In the genomic region with DNA sequence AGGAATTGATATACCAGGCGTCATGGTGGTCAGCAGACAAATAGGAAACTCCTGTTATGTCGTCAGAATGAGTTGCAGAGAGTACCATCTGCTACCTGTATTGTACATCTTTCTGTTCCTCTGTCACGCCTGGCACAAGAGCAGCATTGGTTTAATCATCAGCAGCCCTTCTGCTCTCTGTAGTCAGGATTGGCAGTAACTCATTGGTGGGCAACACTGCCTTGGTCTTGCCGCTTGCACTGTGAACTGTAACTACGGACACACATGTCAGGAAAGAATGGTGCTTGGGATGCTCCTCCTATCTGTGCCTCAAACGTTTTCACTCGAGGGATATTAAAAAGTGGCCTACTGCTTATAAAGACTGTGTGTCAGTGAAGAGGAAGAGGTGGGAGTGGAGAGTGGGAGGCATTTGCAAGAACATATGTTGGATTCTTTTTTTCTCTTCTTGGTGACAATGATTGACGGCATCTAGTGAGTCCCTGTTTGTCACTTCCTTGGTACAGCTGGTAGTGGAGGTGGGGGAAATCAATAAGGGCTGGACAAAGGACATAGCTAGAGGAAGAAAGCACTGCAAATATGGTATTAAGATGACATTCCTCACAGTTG, we compare ENCODE assay signal across 1 cellular context.
TF ChIP-seq lines count a peak whose summit lies in the region.

No MANE protein-coding gene starts in this region.

TF ChIP-seq in GM12878, 131 proteins besides CTCF, POLR2A, EP300 and RAD21 (continued from another document):
- TF ChIP-seq ATF7 (IDR thresholded peaks at IDR 0.05; ENCODE audit: low read depth) = 0 out of 2 replicates have a peak, but pooled peaks have one; percentile 35
- TF ChIP-seq, protein P1, sequence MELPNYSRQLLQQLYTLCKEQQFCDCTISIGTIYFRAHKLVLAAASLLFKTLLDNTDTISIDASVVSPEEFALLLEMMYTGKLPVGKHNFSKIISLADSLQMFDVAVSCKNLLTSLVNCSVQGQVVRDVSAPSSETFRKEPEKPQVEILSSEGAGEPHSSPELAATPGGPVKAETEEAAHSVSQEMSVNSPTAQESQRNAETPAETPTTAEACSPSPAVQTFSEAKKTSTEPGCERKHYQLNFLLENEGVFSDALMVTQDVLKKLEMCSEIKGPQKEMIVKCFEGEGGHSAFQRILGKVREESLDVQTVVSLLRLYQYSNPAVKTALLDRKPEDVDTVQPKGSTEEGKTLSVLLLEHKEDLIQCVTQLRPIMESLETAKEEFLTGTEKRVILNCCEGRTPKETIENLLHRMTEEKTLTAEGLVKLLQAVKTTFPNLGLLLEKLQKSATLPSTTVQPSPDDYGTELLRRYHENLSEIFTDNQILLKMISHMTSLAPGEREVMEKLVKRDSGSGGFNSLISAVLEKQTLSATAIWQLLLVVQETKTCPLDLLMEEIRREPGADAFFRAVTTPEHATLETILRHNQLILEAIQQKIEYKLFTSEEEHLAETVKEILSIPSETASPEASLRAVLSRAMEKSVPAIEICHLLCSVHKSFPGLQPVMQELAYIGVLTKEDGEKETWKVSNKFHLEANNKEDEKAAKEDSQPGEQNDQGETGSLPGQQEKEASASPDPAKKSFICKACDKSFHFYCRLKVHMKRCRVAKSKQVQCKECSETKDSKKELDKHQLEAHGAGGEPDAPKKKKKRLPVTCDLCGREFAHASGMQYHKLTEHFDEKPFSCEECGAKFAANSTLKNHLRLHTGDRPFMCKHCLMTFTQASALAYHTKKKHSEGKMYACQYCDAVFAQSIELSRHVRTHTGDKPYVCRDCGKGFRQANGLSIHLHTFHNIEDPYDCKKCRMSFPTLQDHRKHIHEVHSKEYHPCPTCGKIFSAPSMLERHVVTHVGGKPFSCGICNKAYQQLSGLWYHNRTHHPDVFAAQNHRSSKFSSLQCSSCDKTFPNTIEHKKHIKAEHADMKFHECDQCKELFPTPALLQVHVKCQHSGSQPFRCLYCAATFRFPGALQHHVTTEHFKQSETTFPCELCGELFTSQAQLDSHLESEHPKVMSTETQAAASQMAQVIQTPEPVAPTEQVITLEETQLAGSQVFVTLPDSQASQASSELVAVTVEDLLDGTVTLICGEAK (IDR thresholded peaks at IDR 0.05; ENCODE audit: borderline replicate concordance) = no peak
- TF ChIP-seq, protein P2, sequence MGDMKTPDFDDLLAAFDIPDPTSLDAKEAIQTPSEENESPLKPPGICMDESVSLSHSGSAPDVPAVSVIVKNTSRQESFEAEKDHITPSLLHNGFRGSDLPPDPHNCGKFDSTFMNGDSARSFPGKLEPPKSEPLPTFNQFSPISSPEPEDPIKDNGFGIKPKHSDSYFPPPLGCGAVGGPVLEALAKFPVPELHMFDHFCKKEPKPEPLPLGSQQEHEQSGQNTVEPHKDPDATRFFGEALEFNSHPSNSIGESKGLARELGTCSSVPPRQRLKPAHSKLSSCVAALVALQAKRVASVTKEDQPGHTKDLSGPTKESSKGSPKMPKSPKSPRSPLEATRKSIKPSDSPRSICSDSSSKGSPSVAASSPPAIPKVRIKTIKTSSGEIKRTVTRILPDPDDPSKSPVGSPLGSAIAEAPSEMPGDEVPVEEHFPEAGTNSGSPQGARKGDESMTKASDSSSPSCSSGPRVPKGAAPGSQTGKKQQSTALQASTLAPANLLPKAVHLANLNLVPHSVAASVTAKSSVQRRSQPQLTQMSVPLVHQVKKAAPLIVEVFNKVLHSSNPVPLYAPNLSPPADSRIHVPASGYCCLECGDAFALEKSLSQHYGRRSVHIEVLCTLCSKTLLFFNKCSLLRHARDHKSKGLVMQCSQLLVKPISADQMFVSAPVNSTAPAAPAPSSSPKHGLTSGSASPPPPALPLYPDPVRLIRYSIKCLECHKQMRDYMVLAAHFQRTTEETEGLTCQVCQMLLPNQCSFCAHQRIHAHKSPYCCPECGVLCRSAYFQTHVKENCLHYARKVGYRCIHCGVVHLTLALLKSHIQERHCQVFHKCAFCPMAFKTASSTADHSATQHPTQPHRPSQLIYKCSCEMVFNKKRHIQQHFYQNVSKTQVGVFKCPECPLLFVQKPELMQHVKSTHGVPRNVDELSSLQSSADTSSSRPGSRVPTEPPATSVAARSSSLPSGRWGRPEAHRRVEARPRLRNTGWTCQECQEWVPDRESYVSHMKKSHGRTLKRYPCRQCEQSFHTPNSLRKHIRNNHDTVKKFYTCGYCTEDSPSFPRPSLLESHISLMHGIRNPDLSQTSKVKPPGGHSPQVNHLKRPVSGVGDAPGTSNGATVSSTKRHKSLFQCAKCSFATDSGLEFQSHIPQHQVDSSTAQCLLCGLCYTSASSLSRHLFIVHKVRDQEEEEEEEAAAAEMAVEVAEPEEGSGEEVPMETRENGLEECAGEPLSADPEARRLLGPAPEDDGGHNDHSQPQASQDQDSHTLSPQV (IDR thresholded peaks at IDR 0.05) = no peak
- peak; percentile 67; the same call in 1 of the 2 replicates for TF ChIP-seq PAX5 (IDR thresholded peaks at IDR 0.05; ENCODE audit: borderline replicate concordance, low read depth, low read length)
- TF ChIP-seq RFX5 (IDR thresholded peaks at IDR 0.05; ENCODE audit: low read depth, low read length) = no peak
- no peak for TF ChIP-seq SMAD1 (IDR thresholded peaks at IDR 0.05; ENCODE audit: low read depth, partially characterized antibody)
TF ChIP-seq in GM12878: peak in this region for 24.
